19 cellular contexts compared by ENCODE assay signal in the genomic region with DNA sequence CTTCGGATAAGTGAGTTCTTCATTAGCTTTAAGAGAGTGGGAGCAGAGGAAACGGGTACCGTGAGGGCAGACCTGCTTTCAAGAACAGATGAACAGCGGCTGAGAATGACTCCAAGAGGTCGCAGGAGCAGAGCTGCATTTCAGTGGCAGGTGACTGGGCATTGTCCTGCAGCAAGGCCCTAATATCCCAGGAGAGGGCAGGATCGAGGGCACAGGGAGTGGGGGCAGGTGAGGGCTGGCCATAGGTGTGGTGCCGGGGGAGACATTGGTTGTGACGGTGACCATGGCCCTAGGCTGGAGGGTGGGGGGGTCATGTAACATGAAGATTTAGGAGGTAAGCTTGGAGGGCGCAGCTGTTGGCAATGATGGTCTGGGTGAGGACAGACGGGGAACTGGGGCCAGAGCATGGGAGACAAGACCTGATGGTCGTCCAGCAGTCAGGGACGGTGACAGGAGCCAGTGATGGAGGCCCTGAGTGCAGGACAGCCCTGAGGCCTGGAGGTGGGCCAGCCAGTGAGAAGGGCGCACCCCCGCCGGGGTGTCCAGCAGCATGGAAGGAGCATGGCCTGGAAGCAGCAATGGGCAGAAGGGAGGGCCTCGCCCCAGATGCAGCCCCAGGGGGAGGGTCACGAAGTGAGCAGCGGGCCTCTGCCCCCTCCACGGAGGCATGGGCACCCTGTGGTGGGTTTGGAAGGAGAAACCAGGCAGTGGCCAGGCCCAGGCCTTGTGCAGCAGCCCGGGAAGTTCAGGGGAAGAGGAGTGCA. TPM values are rescaled to one million over a fixed set of nuclear protein-coding genes. Genes with fewer than 3 reads are reported as not detected.
A peak's percentile ranks its signal among the peaks of the same experiment; 100 is the strongest.
DNase-seq lines count a peak whose midpoint lies in the region; ATAC-seq and TF ChIP-seq lines count a peak whose summit lies in the region.
"Had no signal": no experiment of that assay in that cellular context is flagged by ENCODE, and none has a peak within 500 bp of the region (broad histone marks: within the 10 kb centered on the region; RNA-seq: fewer than 3 reads in every experiment).

No MANE protein-coding gene starts in this region.

- peaks cover 17% of the 10 kb centered on the region for H3K36me3 Mint-ChIP-seq in activated CD4-positive, alpha-beta T cell treated with anti-CD3 and anti-CD28 coated beads, Interleukin-2, amount 10 ng/mL, durations not matched to agents 24 days and 14 days (ENCODE audit: low read depth)
- H3K36me3 Mint-ChIP-seq in stimulated activated naive B cell treated with anti-CD40 and anti-IgM and Interleukin-4, amounts not matched to agents 10 μg/mL and 1 μg/mL and 100 μg/mL, for 72 hours: peaks cover 24 to 37% of the 10 kb centered on the region in 2 donors

- H3K4me3 Mint-ChIP-seq in activated CD4-positive, alpha-beta T cell treated with anti-CD3 and anti-CD28 coated beads, Interleukin-2, amount 10 ng/mL, durations not matched to agents 24 days and 14 days: no peak overlapping the region
- H3K4me3 Mint-ChIP-seq in stimulated activated naive B cell treated with anti-CD40 and anti-IgM and Interleukin-4, amounts not matched to agents 10 μg/mL and 1 μg/mL and 100 μg/mL, for 72 hours: peak overlapping the region in 1 of 2 donors; percentile 13
- H3K4me3 Mint-ChIP-seq: effector memory CD8-positive, alpha-beta T cell had no signal

- no peaks in the 10 kb centered on the region for H3K4me1 ChIP-seq in RWPE2 (ENCODE audit: insufficient read depth, poor library complexity, severe bottlenecking)
- H3K4me1 ChIP-seq: colonic mucosa had no signal

- no peaks in the 10 kb centered on the region for H3K9me3 Mint-ChIP-seq in activated CD4-positive, alpha-beta T cell treated with anti-CD3 and anti-CD28 coated beads, Interleukin-2, amount 10 ng/mL, durations not matched to agents 24 days and 14 days
- no peaks in the 10 kb centered on the region for H3K9me3 Mint-ChIP-seq in stimulated activated naive B cell treated with anti-CD40 and anti-IgM and Interleukin-4, amounts not matched to agents 10 μg/mL and 1 μg/mL and 100 μg/mL, for 72 hours
- H3K9me3 Mint-ChIP-seq: effector memory CD8-positive, alpha-beta T cell had no signal

- no peaks in the 10 kb centered on the region for H3K9me3 ChIP-seq in RWPE2 (ENCODE audit: severe bottlenecking)
- H3K9me3 ChIP-seq: colonic mucosa had no signal

- H3K36me3 ChIP-seq in RWPE2 (ENCODE audit: low read depth): peaks cover 32% of the 10 kb centered on the region
- H3K36me3 ChIP-seq: colonic mucosa had no signal

- no peaks in the 10 kb centered on the region for H3K4me1 Mint-ChIP-seq in activated CD4-positive, alpha-beta T cell treated with anti-CD3 and anti-CD28 coated beads, Interleukin-2, amount 10 ng/mL, durations not matched to agents 24 days and 14 days
- H3K4me1 Mint-ChIP-seq in stimulated activated naive B cell treated with anti-CD40 and anti-IgM and Interleukin-4, amounts not matched to agents 10 μg/mL and 1 μg/mL and 100 μg/mL, for 72 hours: peaks cover 0 to 2% of the 10 kb centered on the region in 2 donors

- ATAC-seq in RWPE2 (ENCODE audit: low read depth) (0 out of 3 replicates have a peak, but pooled peaks have one; percentile 12), left colon (peak; percentile 11)
- no peak for ATAC-seq in stimulated activated naive B cell treated with anti-CD40 and anti-IgM and Interleukin-4, amounts not matched to agents 10 μg/mL and 1 μg/mL and 100 μg/mL, for 72 hours (replicated peaks)
- ATAC-seq: activated CD4-positive, CD25-positive, alpha-beta regulatory T cell treated with anti-CD3 and anti-CD28 coated beads, Interleukin-2, amount 50 U/mL, for 24 hours; effector memory CD8-positive, alpha-beta T cell had no signal

- intact Hi-C loops in activated CD4-positive, alpha-beta T cell treated with anti-CD3 and anti-CD28 coated beads, Interleukin-2, amount 10 ng/mL, durations not matched to agents 24 days and 14 days (cut with micrococcal nuclease): no loop called here
- intact Hi-C loops in left colon (cut with DNase I, micrococcal nuclease): no loop called here

- DNase-seq in activated CD4-positive, alpha-beta T cell treated with anti-CD3 and anti-CD28 coated beads, Interleukin-2, amount 10 ng/mL, durations not matched to agents 24 days and 14 days: no peak
- DNase-seq in activated CD4-positive, alpha-beta T cell treated with anti-CD3 and anti-CD28 coated beads, Interleukin-2, amount 50 U/mL, for 1 hour: no peak
- DNase-seq in RWPE2 (ENCODE audit: low spot score) (no peak), left colon (no peak), DMS53 treated with DMSO at 0.1 percent for 48 hours (lab: John Stamatoyannopoulos, UW; ENCODE audit: unreplicated experiment) (no peak)
- no peak for DNase-seq in stimulated activated naive B cell treated with anti-CD40 and anti-IgM and Interleukin-4, amounts not matched to agents 10 μg/mL and 1 μg/mL and 100 μg/mL, for 72 hours
- DNase-seq in activated CD8-positive, alpha-beta memory T cell treated with anti-CD3 and anti-CD28 coated beads for 24 hours: no peak
- no peak for DNase-seq in activated CD4-positive, alpha-beta T cell treated with anti-CD3 and anti-CD28 coated beads, Interleukin-2, amount 50 U/mL, for 48 hours
- DNase-seq: 8988T; brain microvascular endothelial cell; colonic mucosa; effector memory CD8-positive, alpha-beta T cell; Kasumi-1; NCI-H2029; NCI-H226; NCI-H774; occipital lobe; retina had no signal

- H3K27me3 ChIP-seq in RWPE2 (ENCODE audit: insufficient read depth, poor library complexity, severe bottlenecking): no peaks in the 10 kb centered on the region
- H3K27me3 ChIP-seq: brain microvascular endothelial cell, colonic mucosa had no signal

- no peaks in the 10 kb centered on the region for H3K27me3 Mint-ChIP-seq in activated CD4-positive, alpha-beta T cell treated with anti-CD3 and anti-CD28 coated beads, Interleukin-2, amount 10 ng/mL, durations not matched to agents 24 days and 14 days
- H3K27me3 Mint-ChIP-seq in stimulated activated naive B cell treated with anti-CD40 and anti-IgM and Interleukin-4, amounts not matched to agents 10 μg/mL and 1 μg/mL and 100 μg/mL, for 72 hours: no peaks in the 10 kb centered on the region
- H3K27me3 Mint-ChIP-seq: effector memory CD8-positive, alpha-beta T cell had no signal

- H3K27ac Mint-ChIP-seq in activated CD4-positive, alpha-beta T cell treated with anti-CD3 and anti-CD28 coated beads, Interleukin-2, amount 10 ng/mL, durations not matched to agents 24 days and 14 days: peak overlapping the region; percentile 15
- H3K27ac Mint-ChIP-seq in stimulated activated naive B cell treated with anti-CD40 and anti-IgM and Interleukin-4, amounts not matched to agents 10 μg/mL and 1 μg/mL and 100 μg/mL, for 72 hours: peak overlapping the region; percentile 48
- H3K27ac Mint-ChIP-seq: effector memory CD8-positive, alpha-beta T cell had no signal

- H3K27ac ChIP-seq in RWPE2 (ENCODE audit: poor library complexity, severe bottlenecking): no peak overlapping the region
- H3K27ac ChIP-seq: brain microvascular endothelial cell, colonic mucosa had no signal

- TF ChIP-seq CTCF in RWPE2 (IDR thresholded peaks at IDR 0.05; ENCODE audit: poor library complexity, severe bottlenecking): no peak

- no peak overlapping the region for H3K4me3 ChIP-seq in RWPE2 (ENCODE audit: severe bottlenecking)
- H3K4me3 ChIP-seq: colonic mucosa had no signal

RNA-seq across cellular contexts. Expression of a gene that starts 29.2 kb away (rescaled TPM):
- 55.3 and 57.5 TPM in 2 replicates for total RNA-seq in activated CD4-positive, alpha-beta T cell treated with anti-CD3 and anti-CD28 coated beads, Interleukin-2, amount 10 ng/mL, durations not matched to agents 24 days and 14 days
- total RNA-seq in left colon: 100 to 1,000 TPM; 203 to 216 TPM

RNA-seq across cellular contexts. Expression of a gene that starts 58.4 kb away (rescaled TPM):
- 88.5 and 92.5 TPM in 2 replicates for total RNA-seq in activated CD4-positive, alpha-beta T cell treated with anti-CD3 and anti-CD28 coated beads, Interleukin-2, amount 10 ng/mL, durations not matched to agents 24 days and 14 days
- 10 to 100 TPM; 53.2 to 63.0 TPM for total RNA-seq in left colon

RNA-seq across cellular contexts. Expression of a gene that starts 59.4 kb away (rescaled TPM):
- total RNA-seq in activated CD4-positive, alpha-beta T cell treated with anti-CD3 and anti-CD28 coated beads, Interleukin-2, amount 10 ng/mL, durations not matched to agents 24 days and 14 days: 83.6 and 87.1 TPM in 2 replicates
- total RNA-seq in left colon: 10 to 100 TPM; 23.3 to 26.3 TPM

Comparison
In these comparisons a context has a peak if more than half of its experiments do, and no peak if none do; other contexts are left out.
1. ATAC-seq: peak in RWPE2 (single experiment) and left colon (single experiment); none in stimulated activated naive B cell treated with anti-CD40 and anti-IgM and Interleukin-4, amounts not matched to agents 10 μg/mL and 1 μg/mL and 100 μg/mL, for 72 hours (0 of 2).